ENCODE assay signal across 8 cellular contexts in the genomic region with DNA sequence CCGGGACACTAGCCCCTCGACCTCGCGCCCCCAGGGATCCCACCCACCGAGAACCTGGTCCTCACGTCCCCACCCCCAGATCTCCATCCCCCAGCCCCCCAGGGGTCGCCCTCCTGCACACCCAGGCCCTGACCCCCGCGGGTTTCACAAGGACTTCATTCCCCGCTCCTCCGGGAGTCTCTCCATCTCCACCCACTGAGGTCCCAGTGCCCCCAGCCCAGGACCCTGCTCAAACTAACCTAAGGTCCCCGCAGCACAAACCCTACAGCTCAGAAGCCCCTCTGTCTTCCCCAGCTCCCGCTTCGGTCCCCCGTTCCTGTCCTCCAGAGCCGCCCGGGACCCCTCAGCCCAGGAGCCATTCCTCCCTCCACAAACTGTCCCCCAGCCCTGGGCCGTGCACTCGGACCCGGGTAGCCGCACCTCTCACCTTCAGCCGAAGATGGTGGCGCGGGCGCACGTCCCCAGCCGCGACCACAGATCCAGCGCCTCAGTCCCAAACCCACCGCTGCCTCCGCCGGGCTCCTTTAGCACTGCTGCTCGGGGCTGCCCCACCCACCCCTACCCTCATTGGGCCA. TPM values are rescaled to one million over a fixed set of nuclear protein-coding genes. Genes with fewer than 3 reads are reported as not detected.
DNase-seq lines count a peak whose midpoint lies in the region; ATAC-seq and TF ChIP-seq lines count a peak whose summit lies in the region.

A gene (minus strand): TSS at position 499 of the 575 bp plus-strand sequence. CDS start 7,479 bp downstream, outside the sequence.

- H4K20me1 ChIP-seq in SU-DHL-6 (ENCODE audit: low read depth, low read length): no peaks in the 10 kb centered on the region
- peaks cover 7% of the 10 kb centered on the region for H4K20me1 ChIP-seq in osteoblast (ENCODE audit: insufficient read depth, low read length)

- peaks cover 11% of the 10 kb centered on the region for H3K4me1 ChIP-seq in osteoblast (ENCODE audit: insufficient read depth, low read length)

- H3F3A ChIP-seq in SU-DHL-6 (ENCODE audit: insufficient read depth): peaks cover 6% of the 10 kb centered on the region

- H3K9me3 ChIP-seq in SU-DHL-6 (ENCODE audit: insufficient read depth, low read length): no peaks in the 10 kb centered on the region
- no peaks in the 10 kb centered on the region for H3K9me3 ChIP-seq in osteoblast (ENCODE audit: low read depth, low read length)

- no peaks in the 10 kb centered on the region for H3K9me2 ChIP-seq in SU-DHL-6 (replicated peaks; ENCODE audit: insufficient read depth, low read length)

- no peaks in the 10 kb centered on the region for H3K36me3 ChIP-seq in SU-DHL-6 (ENCODE audit: low read length)
- no peaks in the 10 kb centered on the region for H3K36me3 ChIP-seq in osteoblast (ENCODE audit: insufficient read depth, low read length)

- H2AFZ ChIP-seq in SU-DHL-6 (ENCODE audit: low read depth, low read length, severe bottlenecking): peak within 1 kb of the TSS; percentile 93
- peak within 1 kb of the TSS; percentile 96 for H2AFZ ChIP-seq in osteoblast (ENCODE audit: low read length)

- H3K4me2 ChIP-seq in SU-DHL-6 (ENCODE audit: low read depth, low read length, poor library complexity, severe bottlenecking): peak within 1 kb of the TSS; percentile 84
- peak within 1 kb of the TSS; percentile 96 for H3K4me2 ChIP-seq in osteoblast (ENCODE audit: insufficient read depth, low read length)

- H3K9ac ChIP-seq in SU-DHL-6 (ENCODE audit: low read length): peak within 1 kb of the TSS; percentile 75

- ATAC-seq in HG03354 (IDR thresholded peaks at IDR 0.05; ENCODE audit: poor library complexity, severe bottlenecking, unreplicated experiment): no peak

- H3K27ac ChIP-seq in SU-DHL-6 (ENCODE audit: low read depth, low read length): no peak within 1 kb of the TSS
- peak within 1 kb of the TSS; percentile 70 for H3K27ac ChIP-seq in osteoblast (ENCODE audit: low read depth, low read length)

- no peak for DNase-seq in fibroblast of villous mesenchyme (ENCODE audit: low read depth)
- peak; percentile 80 for DNase-seq in osteoblast (ENCODE audit: insufficient read length, low spot score, missing footprints)
- DNase-seq in islet precursor cell: no peak
- DNase-seq in NCI-H1436 treated with DMSO at 0.1 percent for 48 hours (lab: John Stamatoyannopoulos, UW): no peak
- no peak for DNase-seq in amniotic stem cell (lab: John Stamatoyannopoulos, UW)

- no peaks in the 10 kb centered on the region for H3K27me3 ChIP-seq in SU-DHL-6 (ENCODE audit: low read length)
- peaks cover 14% of the 10 kb centered on the region for H3K27me3 ChIP-seq in osteoblast (ENCODE audit: insufficient read depth, low read length)

- no peaks in the 10 kb centered on the region for H3K79me2 ChIP-seq in SU-DHL-6 (ENCODE audit: insufficient read depth, low read length)
- H3K79me2 ChIP-seq in osteoblast (ENCODE audit: insufficient read depth, low read length): peaks cover 39% of the 10 kb centered on the region

- peak; percentile 19; the same call in 1 of the 2 replicates for TF ChIP-seq CTCF in GM12875 (IDR thresholded peaks at IDR 0.05; ENCODE audit: borderline replicate concordance, insufficient read depth, low read depth, low read length)
- TF ChIP-seq CTCF in SU-DHL-6 (IDR thresholded peaks at IDR 0.05; ENCODE audit: insufficient read depth, low read length, poor library complexity, severe bottlenecking): no peak
- no peak for TF ChIP-seq CTCF in fibroblast of villous mesenchyme (IDR thresholded peaks at IDR 0.05; ENCODE audit: insufficient read depth, low read depth, low read length)
- TF ChIP-seq CTCF in osteoblast (IDR thresholded peaks at IDR 0.05; ENCODE audit: extremely low read depth, low read depth, low read length): no peak

- H3K4me3 ChIP-seq in GM12875 (ENCODE audit: low read depth, low read length) (peak within 1 kb of the TSS; percentile 59), SU-DHL-6 (ENCODE audit: insufficient read depth, low read length, poor library complexity, severe bottlenecking) (peak within 1 kb of the TSS; percentile 95), fibroblast of villous mesenchyme (ENCODE audit: low read depth, low read length) (peak within 1 kb of the TSS; percentile 98), osteoblast (ENCODE audit: insufficient read depth, low read length) (peak within 1 kb of the TSS; percentile 95)

RNA-seq across cellular contexts. Expression of the gene that starts here (rescaled TPM):
- 94.1 and 99.2 TPM in 2 replicates for total RNA-seq in fibroblast of villous mesenchyme
- total RNA-seq in osteoblast: 40.9 and 41.5 TPM in 2 replicates
